23 cellular contexts compared by ENCODE assay signal in the genomic region with DNA sequence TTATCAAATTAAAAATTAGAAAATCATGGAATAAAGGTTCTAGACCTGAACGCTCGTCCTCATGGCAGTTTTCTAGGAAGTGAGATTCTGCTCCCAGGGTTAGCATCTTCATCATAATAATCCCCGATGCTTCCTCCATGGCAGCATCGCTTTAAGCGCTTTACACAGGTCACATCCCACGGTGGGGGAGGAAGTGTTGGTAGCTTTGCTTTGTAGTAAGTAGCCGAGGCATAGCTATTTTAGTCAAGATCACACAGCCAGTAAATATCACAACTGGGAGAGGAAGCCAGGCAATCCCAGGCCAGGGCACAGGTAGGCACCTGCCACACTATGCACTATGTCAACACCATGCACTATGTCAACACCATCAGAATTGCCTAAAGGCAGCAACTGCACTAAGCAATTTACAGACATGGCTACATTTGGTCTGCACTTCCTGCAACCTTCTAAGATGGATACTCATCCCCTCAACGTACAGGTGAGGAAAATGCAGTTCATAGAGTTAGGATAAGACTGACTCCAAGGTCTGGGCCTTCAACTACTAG.
DNase-seq lines count a peak whose midpoint lies in the region; ATAC-seq and TF ChIP-seq lines count a peak whose summit lies in the region.
"Had no signal": no experiment of that assay in that cellular context is flagged by ENCODE, and none has a peak within 500 bp of the region (broad histone marks: within the 10 kb centered on the region; RNA-seq: fewer than 3 reads in every experiment).

No MANE protein-coding gene starts in this region.

- in situ Hi-C loops in GM23248 (cut with MboI), result no loop called here

- H3K36me3 ChIP-seq in esophagus muscularis mucosa (no peaks in the 10 kb centered on the region), GM23248 (ENCODE audit: low read depth) (no peaks in the 10 kb centered on the region)
- H3K36me3 ChIP-seq: spleen, thyroid gland had no signal

- TF ChIP-seq CTCF in esophagus muscularis mucosa (IDR thresholded peaks at IDR 0.05), result no peak

- no peaks in the 10 kb centered on the region for H3K79me2 ChIP-seq in GM23248 (ENCODE audit: insufficient read depth)

- no peaks in the 10 kb centered on the region for H3K36me3 Mint-ChIP-seq in activated T-cell treated with anti-CD3 and anti-CD28 coated beads, Interleukin-2, amount 50 U/mL, for 72 hours (ENCODE audit: insufficient read depth in 2 of 2)
- H3K36me3 Mint-ChIP-seq: CD8-positive, alpha-beta T cell had no signal

- H3K27me3 Mint-ChIP-seq in activated T-cell treated with anti-CD3 and anti-CD28 coated beads, Interleukin-2, amount 50 U/mL, for 72 hours (ENCODE audit: low read depth), result no peaks in the 10 kb centered on the region
- H3K27me3 Mint-ChIP-seq: dendritic cell treated with granulocyte-macrophage colony-stimulating factor and Interleukin-4, amounts not matched to agents 40 ng/mL and 50 ng/mL, for 4 days had no signal

- no peak overlapping the region for H3K27ac Mint-ChIP-seq in activated T-cell treated with anti-CD3 and anti-CD28 coated beads, Interleukin-2, amount 50 U/mL, for 72 hours
- H3K27ac Mint-ChIP-seq: activated T-cell treated with anti-CD3 and anti-CD28 coated beads, Interleukin-2, amount 50 U/mL, for 24 hours; CD8-positive, alpha-beta T cell; dendritic cell treated with granulocyte-macrophage colony-stimulating factor and Interleukin-4, amounts not matched to agents 40 ng/mL and 50 ng/mL, for 4 days; naive thymus-derived CD4-positive, alpha-beta T cell had no signal

- no peak for ATAC-seq in activated T-cell treated with anti-CD3 and anti-CD28 coated beads, Interleukin-2, amount 50 U/mL, for 72 hours (replicated peaks in 1 of 2)
- ATAC-seq: CD8-positive, alpha-beta T cell; naive thymus-derived CD4-positive, alpha-beta T cell; stimulated activated naive CD8-positive, alpha-beta T cell treated with anti-CD3 and anti-CD28 coated beads, Interleukin-15, Interleukin-2, amounts not matched to agents 100 U/mL and 50 U/mL, for 24 hours had no signal

- H3K27ac ChIP-seq in esophagus muscularis mucosa (replicated peaks in 1 of 4) (no peak overlapping the region), GM23248 (no peak overlapping the region)
- H3K27ac ChIP-seq: spleen, thyroid gland had no signal

- H3K9me3 ChIP-seq in esophagus muscularis mucosa, result no peaks in the 10 kb centered on the region
- no peaks in the 10 kb centered on the region for H3K9me3 ChIP-seq in GM23248 (ENCODE audit: low read depth)
- H3K9me3 ChIP-seq: spleen, thyroid gland had no signal

- H3K4me1 Mint-ChIP-seq in activated T-cell treated with anti-CD3 and anti-CD28 coated beads, Interleukin-2, amount 50 U/mL, for 72 hours (ENCODE audit: low read depth), result no peaks in the 10 kb centered on the region

- no peaks in the 10 kb centered on the region for H3F3A ChIP-seq in GM23248 (ENCODE audit: insufficient read depth)

- H4K20me1 ChIP-seq in GM23248 (ENCODE audit: insufficient read depth), result no peaks in the 10 kb centered on the region

- H3K4me3 Mint-ChIP-seq in activated T-cell treated with anti-CD3 and anti-CD28 coated beads, Interleukin-2, amount 50 U/mL, for 72 hours, result no peak overlapping the region
- H3K4me3 Mint-ChIP-seq: activated T-cell treated with anti-CD3 and anti-CD28 coated beads, Interleukin-2, amount 50 U/mL, for 24 hours; CD8-positive, alpha-beta T cell; dendritic cell treated with granulocyte-macrophage colony-stimulating factor and Interleukin-4, amounts not matched to agents 40 ng/mL and 50 ng/mL, for 4 days; naive thymus-derived CD4-positive, alpha-beta T cell had no signal

- H3K4me1 ChIP-seq in esophagus muscularis mucosa (no peaks in the 10 kb centered on the region), GM23248 (ENCODE audit: insufficient read depth) (no peaks in the 10 kb centered on the region)
- H3K4me1 ChIP-seq: spleen, thyroid gland had no signal

- H3K4me3 ChIP-seq in esophagus muscularis mucosa (no peak overlapping the region), GM23248 (no peak overlapping the region)
- H3K4me3 ChIP-seq: spleen, thyroid gland had no signal

- TF ChIP-seq EP300 in esophagus muscularis mucosa (IDR thresholded peaks at IDR 0.05), result no peak

- H3K9me3 Mint-ChIP-seq in activated T-cell treated with anti-CD3 and anti-CD28 coated beads, Interleukin-2, amount 50 U/mL, for 72 hours, result no peaks in the 10 kb centered on the region
- H3K9me3 Mint-ChIP-seq: activated T-cell treated with anti-CD3 and anti-CD28 coated beads, Interleukin-2, amount 50 U/mL, for 24 hours; CD8-positive, alpha-beta T cell; dendritic cell treated with granulocyte-macrophage colony-stimulating factor and Interleukin-4, amounts not matched to agents 40 ng/mL and 50 ng/mL, for 4 days; naive thymus-derived CD4-positive, alpha-beta T cell had no signal

- H3K9me2 ChIP-seq in GM23248 (ENCODE audit: insufficient read depth), result no peaks in the 10 kb centered on the region

- no peak for TF ChIP-seq POLR2A in esophagus muscularis mucosa (IDR thresholded peaks at IDR 0.05; ENCODE audit: low read depth)

- H3K9ac ChIP-seq in GM23248, result no peak overlapping the region

- WGBS in esophagus muscularis mucosa, result 72% methylated on average over 8 of the region's 8 CpGs
- WGBS in GM23248 (ENCODE audit: low coverage in 1 of 2, low lambda C conversion rate in 2 of 2, missing lambda C conversion rate in 2 of 2), 2 experiments, result 75 to 76% methylated on average over 8 of the region's 8 CpGs

- intact Hi-C loops in esophagus muscularis mucosa (cut with DNase I), result no loop called here

- no peak overlapping the region for H3K4me2 ChIP-seq in GM23248 (ENCODE audit: unreplicated experiment)

- H3K27me3 ChIP-seq in esophagus muscularis mucosa (no peaks in the 10 kb centered on the region), GM23248 (replicated peaks; ENCODE audit: insufficient read depth) (0 out of 2 replicates have a peak, but pooled peaks cover 6% of the 10 kb centered on the region)
- H3K27me3 ChIP-seq: spleen, thyroid gland had no signal

- peak; percentile 95 for DNase-seq in DMS153 (lab: John Stamatoyannopoulos, UW)
- peak; percentile 71 for DNase-seq in NCI-H1417 treated with DMSO at 0.1 percent for 48 hours (lab: John Stamatoyannopoulos, UW)
- DNase-seq in NCI-H69 (lab: John Stamatoyannopoulos, UW), result peak; percentile 98
- DNase-seq in esophagus muscularis mucosa (ENCODE audit: extremely low spot score), result peak; percentile 90
- DNase-seq in GM23248, result no peak
- DNase-seq in DMS114 treated with DMSO at 0.1 percent for 48 hours (lab: John Stamatoyannopoulos, UW; ENCODE audit: unreplicated experiment), result no peak
- no peak for DNase-seq in hepatic stellate cell (ENCODE audit: low spot score)
- no peak for DNase-seq in activated T-cell treated with anti-CD3 and anti-CD28 coated beads, Interleukin-2, amount 50 U/mL, for 72 hours
- DNase-seq: activated CD4-positive, CD25-positive, alpha-beta regulatory T cell treated with anti-CD3 and anti-CD28 coated beads, Interleukin-2, amount 50 U/mL, for 72 hours; activated naive CD4-positive, alpha-beta T cell; activated T-cell treated with anti-CD3 and anti-CD28 coated beads, Interleukin-2, amount 50 U/mL, for 24 hours; amniotic stem cell; CD8-positive, alpha-beta T cell; EL; mesendoderm; naive thymus-derived CD4-positive, alpha-beta T cell; NCI-H187 treated with DMSO at 0.1 percent for 48 hours; Right ventricle myocardium superior; spleen; stimulated activated CD4-positive, alpha-beta T cell treated with anti-CD3 and anti-CD28 coated beads, Interleukin-4, amount 100 ng/mL, for 1 hour; stimulated activated naive CD8-positive, alpha-beta T cell treated with anti-CD3 and anti-CD28 coated beads, Interleukin-15, Interleukin-2, amounts not matched to agents 100 U/mL and 50 U/mL, for 24 hours; thyroid gland had no signal

- H2AFZ ChIP-seq in GM23248, result no peak overlapping the region

Comparison
In these comparisons a context has a peak if more than half of its experiments do, and no peak if none do; other contexts are left out.
1. DNase-seq: peak in DMS153 (single experiment), NCI-H1417 treated with DMSO at 0.1 percent for 48 hours (single experiment), NCI-H69 (single experiment) and esophagus muscularis mucosa (single experiment); none in GM23248 (single experiment), DMS114 treated with DMSO at 0.1 percent for 48 hours (single experiment), hepatic stellate cell (single experiment) and activated T-cell treated with anti-CD3 and anti-CD28 coated beads, Interleukin-2, amount 50 U/mL, for 72 hours (0 of 2).